7 cellular contexts compared by ENCODE assay signal in the genomic region with DNA sequence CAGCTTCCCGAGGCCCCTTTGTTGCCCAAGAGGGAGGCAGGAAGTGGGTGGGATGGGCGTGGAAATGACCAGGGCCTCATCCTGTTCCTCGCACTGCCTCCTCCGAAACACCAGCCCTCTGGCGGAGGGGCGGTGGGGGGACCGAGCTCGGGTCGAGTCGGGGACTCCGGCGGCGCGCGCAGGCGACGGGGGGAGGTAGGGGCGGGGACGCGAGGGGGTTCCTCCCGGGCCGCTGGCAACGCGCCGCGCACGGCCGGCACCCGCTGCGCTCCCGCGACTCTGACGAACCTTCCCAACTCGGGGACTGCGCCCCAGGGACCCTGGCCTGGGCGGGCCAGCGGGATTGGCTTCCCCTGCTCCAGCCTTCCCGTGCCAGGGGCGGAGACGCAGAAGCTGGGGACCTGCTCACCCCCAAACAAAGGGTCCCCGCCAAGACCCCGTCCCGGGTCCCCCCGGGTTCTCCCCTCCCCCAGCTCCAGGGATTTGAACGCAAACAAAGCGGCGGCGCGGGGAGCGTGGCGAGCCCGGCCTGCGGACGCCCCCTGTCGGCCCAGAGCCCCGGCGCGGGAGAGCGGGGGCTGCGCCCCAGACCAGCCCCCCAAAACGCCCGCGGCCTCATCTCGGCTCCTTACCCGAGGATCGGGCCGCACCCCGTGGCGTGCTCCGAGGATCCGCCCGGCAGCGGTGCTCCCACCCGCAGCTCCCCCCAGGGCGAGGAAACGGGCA. TPM values are rescaled to one million over a fixed set of nuclear protein-coding genes. Genes with fewer than 3 reads are reported as not detected.
DNase-seq lines count a peak whose midpoint lies in the region; ATAC-seq, FAIRE-seq and TF ChIP-seq lines count a peak whose summit lies in the region.

No MANE protein-coding gene starts in this region.

- TF ChIP-seq CTCF in GM12864 (IDR thresholded peaks at IDR 0.05; ENCODE audit: low read depth, low read length, missing control alignments) = peak; percentile 69
- peak in 2 of 3 experiments; percentile 50 to 52; a peak in 3 of 4 replicates for TF ChIP-seq CTCF in H1 (IDR thresholded peaks at IDR 0.05; ENCODE audit: control extremely low read depth in 1 of 3, insufficient read depth in 1 of 3, low read depth in 1 of 3, low read length in 3 of 3)

- POLR2A ChIA-PET in activated CD4-positive, alpha-beta memory T cell treated with anti-CD3 and anti-CD28 coated beads for 36 hours (lab: Charles Lee) = interaction anchor here (2.1 kb wide), 1 partner anchor 11 kb away, joined by 21 read pairs; the partner anchor contains the start of gene ANKRD39
- POLR2A ChIA-PET in H1 (lab: Charles Lee; ENCODE audit: partially characterized antibody) = interaction anchor here (0.7 to 4.2 kb wide), 30 partner anchors 9 to 121 kb away, joined by 3 to 49 read pairs (median 4); partner anchors contain the start of gene ANKRD39

- no peak for TF ChIP-seq EP300 in H1 (IDR thresholded peaks at IDR 0.05; ENCODE audit: borderline replicate concordance in 1 of 2, low read depth in 2 of 2, low read length in 2 of 2)

- peak overlapping the region; percentile 90 for H3K18ac ChIP-seq in H1 (ENCODE audit: extremely low read depth, low read length)

- peak overlapping the region; percentile 78 to 89 (median 86) for H3K9ac ChIP-seq in H1 (replicated peaks in 1 of 4; ENCODE audit: extremely low read depth in 1 of 4, low read depth in 3 of 4, low read length in 3 of 4)

- peaks cover 4 to 36% of the 10 kb centered on the region in 2 experiments for H3K79me2 ChIP-seq in H1 (ENCODE audit: control insufficient read depth in 1 of 2, insufficient read depth in 2 of 2, low read length in 2 of 2)

- peaks cover 6 to 18% of the 10 kb centered on the region in 2 experiments for H4K20me1 ChIP-seq in H1 (replicated peaks in 1 of 2; ENCODE audit: control insufficient read depth in 1 of 2, insufficient read depth in 2 of 2, low read length in 2 of 2)

- H3K4ac ChIP-seq in H1 (replicated peaks; ENCODE audit: insufficient read length, low read depth, low read length) = peak overlapping the region; percentile 72

- peaks cover 25 to 39% (median 30%) of the 10 kb centered on the region in 4 experiments for H3K36me3 ChIP-seq in H1 (ENCODE audit: control insufficient read depth in 2 of 4, insufficient read depth in 4 of 4, low read length in 3 of 4)

- H3K56ac ChIP-seq in H1 (replicated peaks; ENCODE audit: insufficient read length, low read depth, low read length) = peak overlapping the region; percentile 95

- peak in 1 of 2 experiments; percentile 81; a peak in 2 of 3 replicates for TF ChIP-seq POLR2A in H1 (IDR thresholded peaks at IDR 0.05; ENCODE audit: control extremely low read depth in 1 of 2, low read depth in 2 of 2, low read length in 2 of 2)

- peak overlapping the region; percentile 97 for H4K8ac ChIP-seq in H1 (ENCODE audit: extremely low read depth, insufficient read depth, low read length)

- no peaks in the 10 kb centered on the region for H3K9me3 ChIP-seq in H1 (ENCODE audit: insufficient read depth in 2 of 2, low read depth in 1 of 2, low read length in 1 of 2)

- peak overlapping the region; percentile 80 for H4K5ac ChIP-seq in H1 (ENCODE audit: insufficient read length, low read depth, low read length)

- peak overlapping the region; percentile 85 for H2BK5ac ChIP-seq in H1 (ENCODE audit: low read depth, low read length)

- H2BK12ac ChIP-seq in H1 (ENCODE audit: low read depth, low read length) = no peak overlapping the region

- ATAC-seq in HG02759 (IDR thresholded peaks at IDR 0.05; ENCODE audit: unreplicated experiment) = peak; percentile 48
- ATAC-seq in stimulated activated effector memory CD8-positive, alpha-beta T cell treated with anti-CD3 and anti-CD28 coated beads, Interleukin-12 subunit alpha, Interleukin-12 subunit beta, amount 100 ng/mL, for 72 hours = peak; percentile 65

- H2AK5ac ChIP-seq in H1 (ENCODE audit: low read depth, low read length) = no peak overlapping the region

- H3K4me3 ChIP-seq in GM12864 (ENCODE audit: low read depth, low read length) (peak overlapping the region; percentile 66), H1 (ENCODE audit: extremely low read depth in 1 of 4, insufficient read depth in 2 of 4, low read depth in 3 of 4, low read length in 4 of 4) (peak overlapping the region; percentile 76 to 86 (median 80))

- H3K4me3 Mint-ChIP-seq in activated CD4-positive, alpha-beta memory T cell treated with anti-CD3 and anti-CD28 coated beads for 36 hours = peak overlapping the region; percentile 79
- peak overlapping the region; percentile 81 for H3K4me3 Mint-ChIP-seq in stimulated activated effector memory CD8-positive, alpha-beta T cell treated with anti-CD3 and anti-CD28 coated beads, Interleukin-12 subunit alpha, Interleukin-12 subunit beta, amount 100 ng/mL, for 72 hours

- CTCF ChIA-PET in activated CD4-positive, alpha-beta memory T cell treated with anti-CD3 and anti-CD28 coated beads for 36 hours (lab: Charles Lee) = interaction anchor here (0.7 to 8.3 kb wide), 12 partner anchors 8 to 97 kb away, joined by 3 to 72 read pairs (median 4); partner anchors contain the start of gene ANKRD39
- CTCF ChIA-PET in H1 (lab: Charles Lee; ENCODE audit: partially characterized antibody) = interaction anchor here (0.5 to 6.1 kb wide), 17 partner anchors 9 to 248 kb away, joined by 3 to 47 read pairs (median 4); partner anchors contain the start of gene ANKRD39

- peaks cover 14% of the 10 kb centered on the region for H3K23me2 ChIP-seq in H1 (ENCODE audit: low read depth, low read length)

- 3% methylated on average over 32 of the region's 76 CpGs; no CpG with 5 or more reads in 1 of the 2 experiments for WGBS in H1 (ENCODE audit: extremely low coverage in 1 of 2, insufficient coverage in 1 of 2, insufficient read length in 1 of 2, insufficient replicate concordance in 2 of 2, low coverage in 1 of 2, low lambda C conversion rate in 2 of 2, missing lambda C conversion rate in 1 of 2), 2 experiments

- H3K23ac ChIP-seq in H1 (ENCODE audit: insufficient read length) = no peak overlapping the region

- H3K27ac Mint-ChIP-seq in activated CD4-positive, alpha-beta memory T cell treated with anti-CD3 and anti-CD28 coated beads for 36 hours = peak overlapping the region; percentile 76
- H3K27ac Mint-ChIP-seq in stimulated activated effector memory CD8-positive, alpha-beta T cell treated with anti-CD3 and anti-CD28 coated beads, Interleukin-12 subunit alpha, Interleukin-12 subunit beta, amount 100 ng/mL, for 72 hours = peak overlapping the region; percentile 88

- peak overlapping the region; percentile 91 to 94 for H3K4me2 ChIP-seq in H1 (ENCODE audit: insufficient read depth in 1 of 2, low read depth in 2 of 2, low read length in 2 of 2)

- no peak overlapping the region for H2AFZ ChIP-seq in H1 (ENCODE audit: low read length)

- no peak overlapping the region for H2BK20ac ChIP-seq in H1 (ENCODE audit: low read length)

- H2BK120ac ChIP-seq in H1 (replicated peaks; ENCODE audit: low read depth, low read length) = no peak overlapping the region

- peaks cover 16% of the 10 kb centered on the region for H3K79me1 ChIP-seq in H1 (ENCODE audit: low read depth, low read length)

- H2BK15ac ChIP-seq in H1 (ENCODE audit: low read length) = no peak overlapping the region

- H3K27ac ChIP-seq in H1 (ENCODE audit: low read depth, low read length) = peak overlapping the region; percentile 91

- DNase-seq in GM12864 (ENCODE audit: low read depth) (peak; percentile 46), NCI-H446 (lab: John Stamatoyannopoulos, UW) (peak; percentile 18 to 72), H1 (ENCODE audit: low read depth in 1 of 2, low spot score in 2 of 2) (peak; percentile 43 to 86), medulla oblongata (ENCODE audit: extremely low spot score) (peak; percentile 80)
- peak; percentile 81 for DNase-seq in activated CD4-positive, alpha-beta memory T cell treated with anti-CD3 and anti-CD28 coated beads for 36 hours
- DNase-seq in stimulated activated effector memory CD8-positive, alpha-beta T cell treated with anti-CD3 and anti-CD28 coated beads, Interleukin-12 subunit alpha, Interleukin-12 subunit beta, amount 100 ng/mL, for 72 hours (ENCODE audit: low spot score in 2 of 2) = peak; percentile 44 to 84

- H3K4me1 ChIP-seq in H1 (replicated peaks in 1 of 4; ENCODE audit: control insufficient read depth in 3 of 4, insufficient read depth in 4 of 4, low read length in 3 of 4) = peaks cover 11 to 28% (median 18%) of the 10 kb centered on the region in 4 experiments

- peak overlapping the region; percentile 96 for H4K91ac ChIP-seq in H1 (replicated peaks; ENCODE audit: insufficient read length, low read length)

- H3K4me1 Mint-ChIP-seq in activated CD4-positive, alpha-beta memory T cell treated with anti-CD3 and anti-CD28 coated beads for 36 hours (ENCODE audit: low read depth) = peaks cover 35% of the 10 kb centered on the region
- H3K4me1 Mint-ChIP-seq in stimulated activated effector memory CD8-positive, alpha-beta T cell treated with anti-CD3 and anti-CD28 coated beads, Interleukin-12 subunit alpha, Interleukin-12 subunit beta, amount 100 ng/mL, for 72 hours = peaks cover 37% of the 10 kb centered on the region

- TF ChIP-seq RAD21 in H1 (IDR thresholded peaks at IDR 0.05 in 1 of 2, conservative IDR thresholded peaks at IDR 0.05 in 1 of 2; ENCODE audit: low read depth in 2 of 2, low read length in 2 of 2) = peak; percentile 8 to 44; a peak in 2 of 4 replicates

- H3K36me3 Mint-ChIP-seq in activated CD4-positive, alpha-beta memory T cell treated with anti-CD3 and anti-CD28 coated beads for 36 hours = peaks cover 7% of the 10 kb centered on the region
- peaks cover 31% of the 10 kb centered on the region for H3K36me3 Mint-ChIP-seq in stimulated activated effector memory CD8-positive, alpha-beta T cell treated with anti-CD3 and anti-CD28 coated beads, Interleukin-12 subunit alpha, Interleukin-12 subunit beta, amount 100 ng/mL, for 72 hours

- FAIRE-seq in H1 (lab: Jason Lieb, UNC) = no peak

- intact Hi-C loops in activated CD4-positive, alpha-beta memory T cell treated with anti-CD3 and anti-CD28 coated beads for 36 hours (cut with micrococcal nuclease) = no loop called here

- H3K27me3 Mint-ChIP-seq in activated CD4-positive, alpha-beta memory T cell treated with anti-CD3 and anti-CD28 coated beads for 36 hours = peaks cover 2% of the 10 kb centered on the region

- H3K27me3 ChIP-seq in H1 (replicated peaks in 1 of 4; ENCODE audit: control insufficient read depth in 3 of 4, extremely low read depth in 1 of 4, insufficient read depth in 3 of 4, low read length in 3 of 4) = peaks cover 0 to 3% (median 0%) of the 10 kb centered on the region in 4 experiments; a peak in 2 of 7 replicates

- H3K9me3 Mint-ChIP-seq in activated CD4-positive, alpha-beta memory T cell treated with anti-CD3 and anti-CD28 coated beads for 36 hours = no peaks in the 10 kb centered on the region
- no peaks in the 10 kb centered on the region for H3K9me3 Mint-ChIP-seq in stimulated activated effector memory CD8-positive, alpha-beta T cell treated with anti-CD3 and anti-CD28 coated beads, Interleukin-12 subunit alpha, Interleukin-12 subunit beta, amount 100 ng/mL, for 72 hours

- H3K14ac ChIP-seq in H1 (ENCODE audit: insufficient read length) = no peak overlapping the region

RNA-seq across cellular contexts. Expression of gene SEMA4C, which starts 1.2 kb away (rescaled TPM):
- 10 to 100 TPM; 13.9 to 18.8 TPM for total RNA-seq in activated CD4-positive, alpha-beta memory T cell treated with anti-CD3 and anti-CD28 coated beads for 36 hours
- 67.3 and 74.3 TPM in 2 replicates for total RNA-seq in H1 (2021; fragmentation: NEBNext Ultra II Directional; extraction: Animal tissue kit (Norgen Biotek cat#: 25700))
- 47.5 and 71.4 TPM in 2 replicates for polyA plus RNA-seq in H1 (2011; rRNA removed)
- polyA plus RNA-seq in H1 (2011; cell fraction: cytosol; rRNA removed) = 58.9 TPM
- 141 TPM for polyA plus RNA-seq in H1 (2011; cell fraction: nucleus; rRNA removed)
- 45.7 to 74.3 TPM (median 68.2 TPM) in 4 replicates for polyA plus RNA-seq in H1 (2012, experiment 1 of 2)
- 49.5 TPM for polyA plus RNA-seq in H1 (2012, experiment 2 of 2)
- 61.0 TPM for polyA plus RNA-seq in H1 (2013, experiment 1 of 2)
- 59.0 TPM for polyA plus RNA-seq in H1 (2013, experiment 2 of 2)
- polyA minus RNA-seq in H1 (2011; rRNA and poly(A)+ RNA removed) = 86.3 and 87.9 TPM in 2 replicates
- 47.3 TPM for polyA minus RNA-seq in H1 (2011; cell fraction: cytosol; rRNA and poly(A)+ RNA removed)
- polyA minus RNA-seq in H1 (2011; cell fraction: nucleus; rRNA and poly(A)+ RNA removed) = 43.7 TPM

RNA-seq across cellular contexts. Expression of gene ANKRD39, which starts 10.9 kb away (rescaled TPM):
- 10 to 100 TPM; 29.0 to 35.1 TPM for total RNA-seq in activated CD4-positive, alpha-beta memory T cell treated with anti-CD3 and anti-CD28 coated beads for 36 hours
- total RNA-seq in H1 (2021; fragmentation: NEBNext Ultra II Directional; extraction: Animal tissue kit (Norgen Biotek cat#: 25700)) = 18.5 and 19.7 TPM in 2 replicates
- 21.3 and 22.9 TPM in 2 replicates for polyA plus RNA-seq in H1 (2011; rRNA removed)
- 18.1 TPM for polyA plus RNA-seq in H1 (2011; cell fraction: cytosol; rRNA removed)
- 36.1 TPM for polyA plus RNA-seq in H1 (2011; cell fraction: nucleus; rRNA removed)
- 15.8 to 18.8 TPM (median 16.9 TPM) in 4 replicates for polyA plus RNA-seq in H1 (2012, experiment 1 of 2)
- 21.7 TPM for polyA plus RNA-seq in H1 (2012, experiment 2 of 2)
- 18.2 TPM for polyA plus RNA-seq in H1 (2013, experiment 1 of 2)
- polyA plus RNA-seq in H1 (2013, experiment 2 of 2) = 18.1 TPM
- 6.8 and 7.2 TPM in 2 replicates for polyA minus RNA-seq in H1 (2011; rRNA and poly(A)+ RNA removed)
- polyA minus RNA-seq in H1 (2011; cell fraction: cytosol; rRNA and poly(A)+ RNA removed) = 5.2 TPM
- polyA minus RNA-seq in H1 (2011; cell fraction: nucleus; rRNA and poly(A)+ RNA removed) = 10.3 TPM

RNA-seq across cellular contexts. Expression of gene ANKRD23, which starts 24.9 kb away (rescaled TPM):
- 1 to 10 TPM; 5.8 to 7.6 TPM for total RNA-seq in activated CD4-positive, alpha-beta memory T cell treated with anti-CD3 and anti-CD28 coated beads for 36 hours
- 2.9 and 3.5 TPM in 2 replicates for total RNA-seq in H1 (2021; fragmentation: NEBNext Ultra II Directional; extraction: Animal tissue kit (Norgen Biotek cat#: 25700))
- 3.4 and 4.8 TPM in 2 replicates for polyA plus RNA-seq in H1 (2011; rRNA removed)
- polyA plus RNA-seq in H1 (2011; cell fraction: cytosol; rRNA removed) = 3.9 TPM
- polyA plus RNA-seq in H1 (2011; cell fraction: nucleus; rRNA removed) = 29.4 TPM
- 2.3 to 5.8 TPM (median 3.8 TPM) in 4 replicates for polyA plus RNA-seq in H1 (2012, experiment 1 of 2)
- polyA plus RNA-seq in H1 (2012, experiment 2 of 2) = 2.0 TPM
- polyA plus RNA-seq in H1 (2013, experiment 1 of 2) = 2.5 TPM
- polyA plus RNA-seq in H1 (2013, experiment 2 of 2) = 2.4 TPM
- polyA minus RNA-seq in H1 (2011; rRNA and poly(A)+ RNA removed) = 2.6 and 3.1 TPM in 2 replicates
- 2.9 TPM for polyA minus RNA-seq in H1 (2011; cell fraction: cytosol; rRNA and poly(A)+ RNA removed)
- polyA minus RNA-seq in H1 (2011; cell fraction: nucleus; rRNA and poly(A)+ RNA removed) = 3.9 TPM

RNA-seq across cellular contexts. Expression of gene CNNM3, which starts 52.6 kb away (rescaled TPM):
- total RNA-seq in activated CD4-positive, alpha-beta memory T cell treated with anti-CD3 and anti-CD28 coated beads for 36 hours = 10 to 100 TPM; 16.3 to 22.2 TPM
- 29.2 and 29.9 TPM in 2 replicates for total RNA-seq in H1 (2021; fragmentation: NEBNext Ultra II Directional; extraction: Animal tissue kit (Norgen Biotek cat#: 25700))
- polyA plus RNA-seq in H1 (2011; rRNA removed) = 29.1 and 39.0 TPM in 2 replicates
- polyA plus RNA-seq in H1 (2011; cell fraction: cytosol; rRNA removed) = 19.0 TPM
- 60.7 TPM for polyA plus RNA-seq in H1 (2011; cell fraction: nucleus; rRNA removed)
- polyA plus RNA-seq in H1 (2012, experiment 1 of 2) = 16.3 to 26.5 TPM (median 21.7 TPM) in 4 replicates
- 16.7 TPM for polyA plus RNA-seq in H1 (2012, experiment 2 of 2)
- polyA plus RNA-seq in H1 (2013, experiment 1 of 2) = 30.0 TPM
- polyA plus RNA-seq in H1 (2013, experiment 2 of 2) = 28.7 TPM
- 39.0 and 41.6 TPM in 2 replicates for polyA minus RNA-seq in H1 (2011; rRNA and poly(A)+ RNA removed)
- 27.4 TPM for polyA minus RNA-seq in H1 (2011; cell fraction: cytosol; rRNA and poly(A)+ RNA removed)
- 42.5 TPM for polyA minus RNA-seq in H1 (2011; cell fraction: nucleus; rRNA and poly(A)+ RNA removed)

Comparison
In these comparisons a context has a peak if more than half of its experiments do, and no peak if none do; other contexts are left out.
1. Peak in every context shown above with its lines: DNase-seq, ATAC-seq, H3K4me3 ChIP-seq and H3K27ac ChIP-seq.